26 cellular contexts compared by ENCODE assay signal in genomic region chr5:24364711-24365110, GRCh38.
DNase-seq lines count a peak whose midpoint lies in the region; ATAC-seq and TF ChIP-seq lines count a peak whose summit lies in the region.
"Had no signal": no experiment of that assay in that cellular context is flagged by ENCODE, and none has a peak within 500 bp of the region (broad histone marks: within the 10 kb centered on the region; RNA-seq: fewer than 3 reads in every experiment).

No MANE protein-coding gene starts in this region.

- no peak for ATAC-seq in GM18861 (IDR thresholded peaks at IDR 0.05; ENCODE audit: unreplicated experiment)

- peak overlapping the region in 1 of 2 experiments; percentile 86 for H2BK12ac ChIP-seq in mesenchymal stem cell (ENCODE audit: low read length in 2 of 2)

- no peak for TF ChIP-seq CTCF in OCI-LY1 (IDR thresholded peaks at IDR 0.05; ENCODE audit: low read length)

- H2BK120ac ChIP-seq in mesenchymal stem cell (ENCODE audit: low read depth, low read length): no peak overlapping the region

- H3K4me1 ChIP-seq in OCI-LY1 (ENCODE audit: insufficient read depth, low read length, severe bottlenecking) (peaks cover 22% of the 10 kb centered on the region), mesenchymal stem cell (ENCODE audit: control insufficient read depth, insufficient read depth, low read depth, low read length) (peaks cover 7% of the 10 kb centered on the region)
- H3K4me1 ChIP-seq: HAP-1, tibial artery had no signal

- peak overlapping the region in 1 of 2 experiments; percentile 82 for H3K4ac ChIP-seq in mesenchymal stem cell (ENCODE audit: low read depth in 1 of 2, low read length in 2 of 2)

- no peaks in the 10 kb centered on the region for H4K20me1 ChIP-seq in OCI-LY1 (ENCODE audit: insufficient read depth, low read length)

- H3K79me1 ChIP-seq in mesenchymal stem cell (replicated peaks; ENCODE audit: low read length, poor library complexity, severe bottlenecking): no peaks in the 10 kb centered on the region

- no peak overlapping the region for H2BK5ac ChIP-seq in mesenchymal stem cell (ENCODE audit: low read depth, low read length, poor library complexity, severe bottlenecking)

- H3K4me2 ChIP-seq in OCI-LY1 (ENCODE audit: low read length): no peak overlapping the region; the same call in 1 of the 2 replicates
- no peak overlapping the region for H3K4me2 ChIP-seq in mesenchymal stem cell (ENCODE audit: low read length, poor library complexity, severe bottlenecking)
- H3K4me2 ChIP-seq: SK-N-SH, smooth muscle cell had no signal

- no peak overlapping the region for H3K4me3 ChIP-seq in OCI-LY1 (ENCODE audit: low read depth, low read length, poor library complexity, severe bottlenecking)
- no peak overlapping the region for H3K4me3 ChIP-seq in mesenchymal stem cell (ENCODE audit: insufficient read depth in 1 of 2, low read depth in 1 of 2, low read length in 2 of 2)
- H3K4me3 ChIP-seq: coronary artery, HAP-1, ovary, smooth muscle cell, tibial artery had no signal

- WGBS in mesenchymal stem cell: 95% methylated on average over 5 of the region's 5 CpGs

- no peaks in the 10 kb centered on the region for H3K9me2 ChIP-seq in OCI-LY1 (ENCODE audit: low read depth, low read length)
- H3K9me2 ChIP-seq: SK-N-SH had no signal

- H2BK15ac ChIP-seq in mesenchymal stem cell (ENCODE audit: low read depth, poor library complexity, severe bottlenecking): no peak overlapping the region

- H3K9me3 ChIP-seq in OCI-LY1 (ENCODE audit: low read length): no peaks in the 10 kb centered on the region
- no peaks in the 10 kb centered on the region for H3K9me3 ChIP-seq in mesenchymal stem cell (ENCODE audit: control insufficient read depth, low read length)
- H3K9me3 ChIP-seq: HAP-1, ovary, SK-N-SH, tibial artery had no signal

- DNase-seq in NCI-H146 (lab: John Stamatoyannopoulos, UW) (peak; percentile 7), NCI-H146 treated with DMSO at 0.1 percent for 48 hours (lab: John Stamatoyannopoulos, UW; ENCODE audit: unreplicated experiment) (no peak), NCI-H1105 treated with DMSO at 0.1 percent for 48 hours (lab: John Stamatoyannopoulos, UW) (peak; percentile 49), mesenchymal stem cell (no peak), iPS-NIHi11 (ENCODE audit: low spot score) (no peak), AG08395 (ENCODE audit: low spot score) (no peak)
- DNase-seq: activated CD4-positive, alpha-beta T cell treated with anti-CD3 and anti-CD28 coated beads for 4 hours; activated effector memory CD4-positive, alpha-beta T cell treated with Interleukin-2 at 50 U/mL for 16 hours; activated naive CD8-positive, alpha-beta T cell treated with anti-CD3 and anti-CD28 coated beads, Interleukin-2, amount 10 ng/mL, durations not matched to agents 7 days and 5 days; activated T-cell treated with anti-CD3 and anti-CD28 coated beads for 4 hours; effector memory CD4-positive, alpha-beta T cell; GDM1; NCI-H187 treated with DMSO at 0.1 percent for 48 hours; NCI-H524; nephron progenitor cell; ovary; retina; SK-N-SH; stimulated activated CD4-positive, alpha-beta T cell treated with anti-CD3 and anti-CD28 coated beads, Interleukin-2, amount 100 ng/mL, for 24 hours; T-helper 2 cell; tibial artery had no signal

- H3K36me3 ChIP-seq in OCI-LY1 (ENCODE audit: insufficient read depth, low read length): no peaks in the 10 kb centered on the region
- no peaks in the 10 kb centered on the region for H3K36me3 ChIP-seq in mesenchymal stem cell (ENCODE audit: control insufficient read depth in 1 of 2, insufficient read depth in 2 of 2, low read depth in 1 of 2, low read length in 2 of 2)
- H3K36me3 ChIP-seq: HAP-1, ovary, tibial artery had no signal

- peak overlapping the region; percentile 79 for H4K91ac ChIP-seq in mesenchymal stem cell (ENCODE audit: low read length)

- H2AK5ac ChIP-seq in mesenchymal stem cell (ENCODE audit: low read length, severe bottlenecking): no peak overlapping the region

- no peak overlapping the region for H3K23ac ChIP-seq in mesenchymal stem cell (ENCODE audit: low read length in 2 of 2)

- H3K9ac ChIP-seq in OCI-LY1 (ENCODE audit: low read length) (no peak overlapping the region; the same call in 1 of the 2 replicates), mesenchymal stem cell (ENCODE audit: low read length) (no peak overlapping the region)
- H3K9ac ChIP-seq: SK-N-SH had no signal

- no peaks in the 10 kb centered on the region for H3K79me2 ChIP-seq in OCI-LY1 (ENCODE audit: insufficient read depth, low read length)

- peak overlapping the region in 1 of 2 experiments; percentile 76 for H3K14ac ChIP-seq in mesenchymal stem cell (ENCODE audit: low read length in 2 of 2)

- H2AFZ ChIP-seq in OCI-LY1 (ENCODE audit: low read length): no peak overlapping the region
- H2AFZ ChIP-seq in mesenchymal stem cell (ENCODE audit: low read depth, low read length): no peak overlapping the region

- no peaks in the 10 kb centered on the region for H3F3A ChIP-seq in OCI-LY1 (ENCODE audit: insufficient read depth, low read length)

- H3K27me3 ChIP-seq in OCI-LY1 (ENCODE audit: insufficient read depth, low read length) (no peaks in the 10 kb centered on the region), mesenchymal stem cell (ENCODE audit: control insufficient read depth in 1 of 2, insufficient read depth in 1 of 2, low read length in 2 of 2) (no peaks in the 10 kb centered on the region)
- H3K27me3 ChIP-seq: ovary, tibial artery had no signal

- peak overlapping the region; percentile 60 for H3K27ac ChIP-seq in OCI-LY1 (ENCODE audit: low read depth, low read length, poor library complexity, severe bottlenecking)
- no peak overlapping the region for H3K27ac ChIP-seq in mesenchymal stem cell (ENCODE audit: low read length, poor library complexity, severe bottlenecking)
- H3K27ac ChIP-seq: coronary artery, ovary, tibial artery had no signal

- H3K18ac ChIP-seq in mesenchymal stem cell (ENCODE audit: low read depth in 1 of 2, low read length in 2 of 2): peak overlapping the region; percentile 75 to 95

- peak overlapping the region; percentile 89 for H4K8ac ChIP-seq in mesenchymal stem cell (ENCODE audit: low read length)

Comparison
In these comparisons a context has a peak if more than half of its experiments do, and no peak if none do; other contexts are left out.
1. DNase-seq: peak in NCI-H146 (single experiment) and NCI-H1105 treated with DMSO at 0.1 percent for 48 hours (single experiment); none in NCI-H146 treated with DMSO at 0.1 percent for 48 hours (single experiment), mesenchymal stem cell (single experiment), iPS-NIHi11 (single experiment) and AG08395 (single experiment).